In genomic region chr16:4684030-4684715, GRCh38 we compare ENCODE assay signal across 2 cellular contexts.
TF ChIP-seq lines count a peak whose summit lies in the region.

No MANE protein-coding gene starts in this region.

TF ChIP-seq in HEK293, 187 proteins besides CTCF, POLR2A, EP300 and RAD21:
- peak; percentile 80 for TF ChIP-seq ZIC2 (tag by site-specific recombination; IDR thresholded peaks at IDR 0.05)
- no peak for TF ChIP-seq ZNF132 (tag by site-specific recombination; IDR thresholded peaks at IDR 0.05; ENCODE audit: borderline replicate concordance)
- 0 out of 2 replicates have a peak, but pooled peaks have one; percentile 29 for TF ChIP-seq ZFP69B (tag by site-specific recombination; IDR thresholded peaks at IDR 0.05)

TF ChIP-seq in HepG2, 621 proteins besides CTCF, POLR2A, EP300 and RAD21:
- TF ChIP-seq AGO2 (optimal IDR thresholded peaks at IDR 0.05; ENCODE audit: low read depth, low read length), result peak; percentile 67
- TF ChIP-seq THAP11 (CRISPR knock-in tag; IDR thresholded peaks at IDR 0.05), result no peak
